Comparison of ENCODE assay signal across 29 cellular contexts in the genomic region with DNA sequence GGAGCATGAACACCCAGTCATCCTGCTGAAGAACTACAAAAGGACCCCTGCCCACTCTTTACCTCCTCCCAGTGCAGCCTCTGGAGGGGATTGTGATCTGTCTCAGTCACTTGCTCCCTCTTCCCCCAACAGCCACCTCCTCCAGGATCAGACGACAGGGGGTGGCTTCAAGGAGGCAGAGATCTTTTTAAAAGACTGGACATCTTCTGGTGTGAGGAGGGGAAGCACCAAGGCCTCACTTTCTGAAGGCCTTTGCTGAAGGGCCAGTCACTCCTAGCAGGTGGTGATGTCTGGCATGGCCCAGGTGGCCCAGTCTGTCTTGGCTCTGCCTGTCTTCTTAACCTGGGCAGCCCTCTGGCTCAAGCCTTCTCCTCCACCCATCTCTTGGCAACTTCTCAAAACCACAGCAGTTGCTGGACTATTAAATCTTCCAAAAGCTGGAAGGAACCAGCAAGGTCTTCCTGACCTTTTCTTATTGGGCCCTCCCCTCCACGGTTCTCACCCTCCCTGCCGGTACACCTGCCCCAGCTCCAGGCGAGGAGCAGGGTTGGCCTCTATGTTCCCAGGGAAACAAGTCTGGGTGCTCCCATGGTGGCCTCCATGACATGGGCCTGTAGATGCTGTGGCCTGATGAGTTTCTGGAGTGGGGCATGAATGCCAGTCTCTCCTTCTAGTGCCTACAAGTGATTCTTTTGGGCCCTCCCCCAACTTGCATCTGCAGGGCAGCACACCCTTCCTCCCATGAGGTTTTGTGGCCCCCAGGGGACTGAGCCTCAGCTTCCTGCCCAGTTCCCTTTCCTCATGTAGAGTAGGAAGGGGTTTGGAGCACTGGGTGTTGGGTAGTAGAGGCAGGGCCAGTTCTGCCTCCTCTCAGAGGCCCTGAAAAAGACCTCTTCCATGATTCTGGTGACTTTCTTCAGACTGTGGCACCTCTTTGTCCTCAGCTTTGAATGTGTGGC. TPM values are rescaled to one million over a fixed set of nuclear protein-coding genes. Genes with fewer than 3 reads are reported as not detected.
DNase-seq lines count a peak whose midpoint lies in the region; ATAC-seq, FAIRE-seq and TF ChIP-seq lines count a peak whose summit lies in the region.
"Had no signal": no experiment of that assay in that cellular context is flagged by ENCODE, and none has a peak within 500 bp of the region (broad histone marks: within the 10 kb centered on the region; RNA-seq: fewer than 3 reads in every experiment).

No MANE protein-coding gene starts in this region.

- in situ Hi-C loops in GM13976 (cut with MboI; ENCODE audit: low sequenced_read_pairs, unreplicated experiment) = no loop called here
- in situ Hi-C loops in HepG2 (cut with HindIII; ENCODE audit: extremely low pct_ligation_motif_present, low pct_unique_long_range_greater_than_20kb) = no loop called here
- in situ Hi-C loops in GM13977 (cut with MboI; ENCODE audit: low pct_unique_long_range_greater_than_20kb, low sequenced_read_pairs, unreplicated experiment) = no loop called here

- peaks cover 0 to 12% (median 0%) of the 10 kb centered on the region in 11 experiments; a peak in 1 of 22 replicates for H3K9me3 ChIP-seq in BLaER1 treated with 17β-estradiol and CSF1 and Interleukin-3, amounts not matched to agents 10 nM and 100 nM (replicated peaks in 1 of 11)
- H3K9me3 ChIP-seq in HepG2 (ENCODE audit: low read length) = no peaks in the 10 kb centered on the region
- H3K9me3 ChIP-seq: gastroesophageal sphincter, thoracic aorta had no signal

- no peak for FAIRE-seq in HepG2 (lab: Jason Lieb, UNC)
- FAIRE-seq: HTR-8/SVneo had no signal

- H3K36me3 ChIP-seq in BLaER1 treated with 17β-estradiol and CSF1 and Interleukin-3, amounts not matched to agents 10 nM and 100 nM = no peaks in the 10 kb centered on the region
- no peaks in the 10 kb centered on the region for H3K36me3 ChIP-seq in HepG2 (replicated peaks in 1 of 2; ENCODE audit: control insufficient read depth in 1 of 2, insufficient read depth in 2 of 2, low read length in 2 of 2)
- H3K36me3 ChIP-seq: gastroesophageal sphincter, thoracic aorta, WERI-Rb-1 had no signal

- no peak overlapping the region for H3K4me3 Mint-ChIP-seq in activated CD8-positive, alpha-beta memory T cell treated with anti-CD3 and anti-CD28 coated beads, Interleukin-2, amount 10 ng/mL, durations not matched to agents 7 days and 5 days
- H3K4me3 Mint-ChIP-seq: activated naive CD8-positive, alpha-beta T cell treated with anti-CD3 and anti-CD28 coated beads, Interleukin-2, amount 50 U/mL, for 24 hours; CD4-positive, CD25-positive, alpha-beta regulatory T cell; mesothelial cell of epicardium; naive thymus-derived CD4-positive, alpha-beta T cell; T-helper 2 cell treated with Interferon-gamma antibody and Interleukin-4, amounts not matched to agents 5 μg/mL and 100 μg/mL, for 36 hours had no signal

- no peaks in the 10 kb centered on the region for H3K79me2 ChIP-seq in HepG2 (ENCODE audit: insufficient read depth, low read length)

- TF ChIP-seq CTCF in GM13976 (IDR thresholded peaks at IDR 0.05; ENCODE audit: borderline replicate concordance, control extremely low read depth, extremely low read depth, insufficient read depth, missing control alignments) (no peak), HepG2 (CRISPR knock-in tag; IDR thresholded peaks at IDR 0.05) (no peak), GM13977 (IDR thresholded peaks at IDR 0.05; ENCODE audit: extremely low read depth, insufficient read depth, missing control alignments) (no peak)

- DNase-seq in GM13976 (ENCODE audit: low spot score) = peak; percentile 13
- DNase-seq in activated CD8-positive, alpha-beta memory T cell treated with anti-CD3 and anti-CD28 coated beads, Interleukin-2, amount 10 ng/mL, durations not matched to agents 7 days and 5 days = peak; percentile 15
- DNase-seq in myocyte (ENCODE audit: low read depth) = peak; percentile 76
- no peak for DNase-seq in HepG2 (ENCODE audit: low spot score)
- DNase-seq in GM13977 (ENCODE audit: low spot score) = no peak
- DNase-seq in NCI-H510A (lab: John Stamatoyannopoulos, UW) = no peak
- DNase-seq in NCI-H2029 (lab: John Stamatoyannopoulos, UW) = no peak
- DNase-seq: activated CD4-positive, alpha-beta T cell treated with anti-CD3 and anti-CD28 coated beads, Interleukin-2, amount 50 U/mL, for 1 hour; activated naive CD8-positive, alpha-beta T cell treated with anti-CD3 and anti-CD28 coated beads, Interleukin-2, amount 50 U/mL, for 24 hours; activated T-cell treated with anti-CD3 and anti-CD28 coated beads, Interleukin-2, amount 50 U/mL, for 1 hour; CD4-positive, CD25-positive, alpha-beta regulatory T cell; central memory CD4-positive, alpha-beta T cell; EL; HCEC 1CT; hippocampal formation; KBM-7; naive thymus-derived CD4-positive, alpha-beta T cell; NCI-H146; occipital lobe; stimulated activated naive CD8-positive, alpha-beta T cell treated with anti-CD3 and anti-CD28 coated beads, Interleukin-15, Interleukin-2, amounts not matched to agents 100 U/mL and 50 U/mL, for 24 hours; WERI-Rb-1 had no signal

- TF ChIP-seq EP300 in HepG2 (IDR thresholded peaks at IDR 0.05; ENCODE audit: low read depth in 2 of 2, low read length in 2 of 2) (no peak), HepG2 (CRISPR knock-in tag; IDR thresholded peaks at IDR 0.05; ENCODE audit: borderline replicate concordance) (no peak)

- H3K27ac ChIP-seq in BLaER1 treated with 17β-estradiol and CSF1 and Interleukin-3, amounts not matched to agents 10 nM and 100 nM = peak overlapping the region in 7 of 11 experiments; percentile 2 to 57 (median 45); a peak in 11 of 22 replicates
- H3K27ac ChIP-seq in HepG2 (ENCODE audit: extremely low read length, insufficient read depth, low read length) = no peak overlapping the region
- H3K27ac ChIP-seq: gastroesophageal sphincter, thoracic aorta, WERI-Rb-1 had no signal

- peaks cover 14 to 64% (median 47%) of the 10 kb centered on the region in 10 experiments for H3K4me1 ChIP-seq in BLaER1 treated with 17β-estradiol and CSF1 and Interleukin-3, amounts not matched to agents 10 nM and 100 nM
- H3K4me1 ChIP-seq in HepG2 (ENCODE audit: insufficient read depth, low read length) = peaks cover 8% of the 10 kb centered on the region
- H3K4me1 ChIP-seq: gastroesophageal sphincter had no signal

- H3K27ac Mint-ChIP-seq in activated CD8-positive, alpha-beta memory T cell treated with anti-CD3 and anti-CD28 coated beads, Interleukin-2, amount 10 ng/mL, durations not matched to agents 7 days and 5 days = no peak overlapping the region
- H3K27ac Mint-ChIP-seq: activated naive CD8-positive, alpha-beta T cell treated with anti-CD3 and anti-CD28 coated beads, Interleukin-2, amount 50 U/mL, for 24 hours; mesothelial cell of epicardium; naive thymus-derived CD4-positive, alpha-beta T cell; T-helper 2 cell treated with Interferon-gamma antibody and Interleukin-4, amounts not matched to agents 5 μg/mL and 100 μg/mL, for 36 hours had no signal

- H3K27me3 ChIP-seq in BLaER1 treated with 17β-estradiol and CSF1 and Interleukin-3, amounts not matched to agents 10 nM and 100 nM = no peaks in the 10 kb centered on the region
- no peaks in the 10 kb centered on the region for H3K27me3 ChIP-seq in HepG2 (ENCODE audit: control insufficient read depth in 1 of 2, insufficient read depth in 2 of 2, low read length in 2 of 2)

- H2AFZ ChIP-seq in HepG2 (ENCODE audit: low read length) = no peak overlapping the region

- peaks cover 12% of the 10 kb centered on the region for H3K27me3 Mint-ChIP-seq in activated CD8-positive, alpha-beta memory T cell treated with anti-CD3 and anti-CD28 coated beads, Interleukin-2, amount 10 ng/mL, durations not matched to agents 7 days and 5 days

- intact Hi-C loops in HepG2 (cut with micrococcal nuclease; ENCODE audit: unreplicated experiment) = no loop called here

- no peak for TF ChIP-seq POLR2A in HepG2 (IDR thresholded peaks at IDR 0.05; ENCODE audit: insufficient read depth in 1 of 2, low read depth in 2 of 2, low read length in 2 of 2)

- no peaks in the 10 kb centered on the region for H4K20me1 ChIP-seq in BLaER1 treated with 17β-estradiol and CSF1 and Interleukin-3, amounts not matched to agents 10 nM and 100 nM
- H4K20me1 ChIP-seq in HepG2 (ENCODE audit: insufficient read depth, low read length) = no peaks in the 10 kb centered on the region

- H3K36me3 Mint-ChIP-seq in activated CD8-positive, alpha-beta memory T cell treated with anti-CD3 and anti-CD28 coated beads, Interleukin-2, amount 10 ng/mL, durations not matched to agents 7 days and 5 days = no peaks in the 10 kb centered on the region
- H3K36me3 Mint-ChIP-seq: CD4-positive, CD25-positive, alpha-beta regulatory T cell; mesothelial cell of epicardium; naive thymus-derived CD4-positive, alpha-beta T cell had no signal

- POLR2A ChIA-PET in HepG2 (lab: Yijun Ruan, JAX) = no interaction called here

- H3K4me1 Mint-ChIP-seq in activated CD8-positive, alpha-beta memory T cell treated with anti-CD3 and anti-CD28 coated beads, Interleukin-2, amount 10 ng/mL, durations not matched to agents 7 days and 5 days = peaks cover 4% of the 10 kb centered on the region
- H3K4me1 Mint-ChIP-seq: activated naive CD8-positive, alpha-beta T cell treated with anti-CD3 and anti-CD28 coated beads, Interleukin-2, amount 50 U/mL, for 24 hours; CD4-positive, CD25-positive, alpha-beta regulatory T cell had no signal

- CTCF ChIA-PET in activated CD8-positive, alpha-beta memory T cell treated with anti-CD3 and anti-CD28 coated beads, Interleukin-2, amount 10 ng/mL, durations not matched to agents 7 days and 5 days (lab: Charles Lee) = interaction anchor here (1.6 kb wide), 1 partner anchor 16 kb away, joined by 3 read pairs; no protein-coding TSS in a partner anchor
- CTCF ChIA-PET in HepG2 (lab: Yijun Ruan, JAX; ENCODE audit: low intra/inter-chr PET ratio, low total read pairs) = no interaction called here

- ATAC-seq in activated CD8-positive, alpha-beta memory T cell treated with anti-CD3 and anti-CD28 coated beads, Interleukin-2, amount 10 ng/mL, durations not matched to agents 7 days and 5 days = no peak
- ATAC-seq in HepG2 = no peak
- ATAC-seq: activated naive CD8-positive, alpha-beta T cell treated with anti-CD3 and anti-CD28 coated beads, Interleukin-2, amount 50 U/mL, for 24 hours; gastroesophageal sphincter; naive thymus-derived CD4-positive, alpha-beta T cell; stimulated activated naive CD8-positive, alpha-beta T cell treated with anti-CD3 and anti-CD28 coated beads, Interleukin-15, Interleukin-2, amounts not matched to agents 100 U/mL and 50 U/mL, for 24 hours had no signal

- 88% methylated on average over 4 of the region's 4 CpGs for WGBS in HepG2 (ENCODE audit: low lambda C conversion rate)

- no peaks in the 10 kb centered on the region for H3K9me3 Mint-ChIP-seq in activated CD8-positive, alpha-beta memory T cell treated with anti-CD3 and anti-CD28 coated beads, Interleukin-2, amount 10 ng/mL, durations not matched to agents 7 days and 5 days (ENCODE audit: low read depth)
- H3K9me3 Mint-ChIP-seq: activated naive CD8-positive, alpha-beta T cell treated with anti-CD3 and anti-CD28 coated beads, Interleukin-2, amount 50 U/mL, for 24 hours; mesothelial cell of epicardium; T-helper 2 cell treated with Interferon-gamma antibody and Interleukin-4, amounts not matched to agents 5 μg/mL and 100 μg/mL, for 36 hours had no signal

- H3K4me2 ChIP-seq in BLaER1 treated with 17β-estradiol and CSF1 and Interleukin-3, amounts not matched to agents 10 nM and 100 nM = peak overlapping the region; percentile 41 to 96 (median 88)
- no peak overlapping the region for H3K4me2 ChIP-seq in HepG2 (ENCODE audit: low read depth, low read length)

- peak overlapping the region in 6 of 10 experiments; percentile 6 to 39 (median 31); a peak in 7 of 20 replicates for H3K4me3 ChIP-seq in BLaER1 treated with 17β-estradiol and CSF1 and Interleukin-3, amounts not matched to agents 10 nM and 100 nM
- H3K4me3 ChIP-seq in HepG2 (replicated peaks in 1 of 3; ENCODE audit: insufficient read depth in 1 of 3, low read depth in 2 of 3, low read length in 3 of 3) = no peak overlapping the region
- H3K4me3 ChIP-seq: gastroesophageal sphincter, thoracic aorta had no signal

- peak overlapping the region in 2 of 11 experiments; percentile 14 to 17; a peak in 1 of 22 replicates for H3K9ac ChIP-seq in BLaER1 treated with 17β-estradiol and CSF1 and Interleukin-3, amounts not matched to agents 10 nM and 100 nM
- no peak overlapping the region for H3K9ac ChIP-seq in HepG2 (ENCODE audit: insufficient read depth, low read depth, low read length)

- BruUV-seq in HepG2 (replicated peaks; lab: Mats Ljungman, UMichigan) = no TSS peak

- TF ChIP-seq RAD21 in HepG2 (CRISPR knock-in tag; IDR thresholded peaks at IDR 0.05) = no peak

RNA-seq across cellular contexts. Expression of a gene that starts 5.0 kb away (rescaled TPM):
- not detected for total RNA-seq in activated CD8-positive, alpha-beta memory T cell treated with anti-CD3 and anti-CD28 coated beads, Interleukin-2, amount 10 ng/mL, durations not matched to agents 7 days and 5 days
- total RNA-seq in myocyte (1.7 and 3.8 TPM in 2 replicates), HepG2 (2016; rRNA removed; fragmentation: Illumina TruSeq; extraction: Trizol) (0.58 TPM in 1 of 2 replicates, not detected in the other)
- 2.1 TPM for polyA plus RNA-seq in myocyte (2012)
- total RNA-seq in HepG2 (2016; cell fraction: cytosol; rRNA removed; fragmentation: Illumina TruSeq; extraction: Trizol; ENCODE audit: low read depth) = not detected in 2 replicates
- 0.37 and 1.5 TPM in 2 replicates for total RNA-seq in HepG2 (2016; cell fraction: insoluble cytoplasmic fraction; rRNA removed; fragmentation: Illumina TruSeq; extraction: Trizol)
- not detected in 2 replicates for total RNA-seq in HepG2 (2016; cell fraction: membrane; rRNA removed; fragmentation: Illumina TruSeq; extraction: Trizol)
- total RNA-seq in HepG2 (2016; cell fraction: nucleus; rRNA removed; fragmentation: Illumina TruSeq; extraction: Trizol) = 2.3 and 2.4 TPM in 2 replicates
- polyA plus RNA-seq in HepG2 (2011; rRNA removed) = 1.6 and 1.8 TPM in 2 replicates
- polyA plus RNA-seq in HepG2 (2011; cell fraction: cytosol; rRNA removed) = 0.21 and 0.30 TPM in 2 replicates
- polyA plus RNA-seq in HepG2 (2011; cell fraction: nucleus; rRNA removed) = 24.4 and 25.8 TPM in 2 replicates
- polyA plus RNA-seq in HepG2 (2012) = 1.7 and 2.1 TPM in 2 replicates
- 0.07 and 0.08 TPM in 2 replicates for polyA plus RNA-seq in HepG2 (2016; cell fraction: cytosol; fragmentation: Illumina TruSeq; extraction: Trizol; ENCODE audit: low read depth)
- polyA plus RNA-seq in HepG2 (2016; cell fraction: insoluble cytoplasmic fraction; fragmentation: Illumina TruSeq; extraction: Trizol; ENCODE audit: low read depth) = 0.31 TPM in 1 of 2 replicates, not detected in the other
- 0.12 TPM in 1 of 2 replicates, not detected in the other for polyA plus RNA-seq in HepG2 (2016; cell fraction: membrane; fragmentation: Illumina TruSeq; extraction: Trizol; ENCODE audit: low read depth)
- polyA plus RNA-seq in HepG2 (2016; cell fraction: nucleus; fragmentation: Illumina TruSeq; extraction: Trizol; ENCODE audit: insufficient read depth, low read depth) = 7.8 and 11.0 TPM in 2 replicates
- polyA minus RNA-seq in HepG2 (2011; rRNA and poly(A)+ RNA removed; ENCODE audit: low replicate concordance) = 0.18 TPM in 1 of 2 replicates, not detected in the other
- polyA minus RNA-seq in HepG2 (2011; cell fraction: cytosol; rRNA and poly(A)+ RNA removed) = not detected in 2 replicates
- 1.5 and 3.5 TPM in 2 replicates for polyA minus RNA-seq in HepG2 (2011; cell fraction: nucleus; rRNA and poly(A)+ RNA removed)
- total RNA-seq: CD4-positive, CD25-positive, alpha-beta regulatory T cell; dermis microvascular lymphatic vessel endothelial cell; mesothelial cell of epicardium; naive thymus-derived CD4-positive, alpha-beta T cell; occipital lobe had no signal
- polyA plus RNA-seq: CD4-positive, CD25-positive, alpha-beta regulatory T cell; naive thymus-derived CD4-positive, alpha-beta T cell had no signal

RNA-seq across cellular contexts. Expression of a gene that starts 30.3 kb away (rescaled TPM):
- not detected for total RNA-seq in activated CD8-positive, alpha-beta memory T cell treated with anti-CD3 and anti-CD28 coated beads, Interleukin-2, amount 10 ng/mL, durations not matched to agents 7 days and 5 days
- 16.4 and 24.0 TPM in 2 replicates for total RNA-seq in myocyte
- polyA plus RNA-seq in myocyte (2012) = 8.3 TPM
- total RNA-seq in HepG2 (2016; rRNA removed; fragmentation: Illumina TruSeq; extraction: Trizol) = 3.9 and 4.1 TPM in 2 replicates
- total RNA-seq in HepG2 (2016; cell fraction: cytosol; rRNA removed; fragmentation: Illumina TruSeq; extraction: Trizol; ENCODE audit: low read depth) = 3.0 and 3.9 TPM in 2 replicates
- 3.6 and 4.7 TPM in 2 replicates for total RNA-seq in HepG2 (2016; cell fraction: insoluble cytoplasmic fraction; rRNA removed; fragmentation: Illumina TruSeq; extraction: Trizol)
- 3.2 and 4.6 TPM in 2 replicates for total RNA-seq in HepG2 (2016; cell fraction: membrane; rRNA removed; fragmentation: Illumina TruSeq; extraction: Trizol)
- 2.9 and 3.6 TPM in 2 replicates for total RNA-seq in HepG2 (2016; cell fraction: nucleus; rRNA removed; fragmentation: Illumina TruSeq; extraction: Trizol)
- 2.1 and 3.0 TPM in 2 replicates for polyA plus RNA-seq in HepG2 (2011; rRNA removed)
- 0.96 and 1.5 TPM in 2 replicates for polyA plus RNA-seq in HepG2 (2011; cell fraction: cytosol; rRNA removed)
- polyA plus RNA-seq in HepG2 (2011; cell fraction: nucleus; rRNA removed) = 12.7 and 15.3 TPM in 2 replicates
- 1.0 and 1.3 TPM in 2 replicates for polyA plus RNA-seq in HepG2 (2012)
- 4.8 and 4.9 TPM in 2 replicates for polyA plus RNA-seq in HepG2 (2016; cell fraction: cytosol; fragmentation: Illumina TruSeq; extraction: Trizol; ENCODE audit: low read depth)
- 4.6 and 5.5 TPM in 2 replicates for polyA plus RNA-seq in HepG2 (2016; cell fraction: insoluble cytoplasmic fraction; fragmentation: Illumina TruSeq; extraction: Trizol; ENCODE audit: low read depth)
- polyA plus RNA-seq in HepG2 (2016; cell fraction: membrane; fragmentation: Illumina TruSeq; extraction: Trizol; ENCODE audit: low read depth) = 4.6 and 5.0 TPM in 2 replicates
- 6.7 and 8.7 TPM in 2 replicates for polyA plus RNA-seq in HepG2 (2016; cell fraction: nucleus; fragmentation: Illumina TruSeq; extraction: Trizol; ENCODE audit: insufficient read depth, low read depth)
- polyA minus RNA-seq in HepG2 (2011; rRNA and poly(A)+ RNA removed; ENCODE audit: low replicate concordance) = 1.1 TPM in 1 of 2 replicates, not detected in the other
- polyA minus RNA-seq in HepG2 (2011; cell fraction: cytosol; rRNA and poly(A)+ RNA removed) = 0.59 and 1.1 TPM in 2 replicates
- polyA minus RNA-seq in HepG2 (2011; cell fraction: nucleus; rRNA and poly(A)+ RNA removed) = 3.0 and 3.3 TPM in 2 replicates
- total RNA-seq: CD4-positive, CD25-positive, alpha-beta regulatory T cell; dermis microvascular lymphatic vessel endothelial cell; naive thymus-derived CD4-positive, alpha-beta T cell had no signal
- polyA plus RNA-seq: CD4-positive, CD25-positive, alpha-beta regulatory T cell; naive thymus-derived CD4-positive, alpha-beta T cell had no signal

RNA-seq across cellular contexts. Expression of a gene that starts 47.8 kb away (rescaled TPM):
- total RNA-seq in activated CD8-positive, alpha-beta memory T cell treated with anti-CD3 and anti-CD28 coated beads, Interleukin-2, amount 10 ng/mL, durations not matched to agents 7 days and 5 days = not detected
- total RNA-seq in myocyte (1.5 TPM in 1 of 2 replicates, not detected in the other), HepG2 (2016; rRNA removed; fragmentation: Illumina TruSeq; extraction: Trizol) (not detected in 2 replicates)
- polyA plus RNA-seq in myocyte (2012) = 0.53 TPM
- total RNA-seq in HepG2 (2016; cell fraction: cytosol; rRNA removed; fragmentation: Illumina TruSeq; extraction: Trizol; ENCODE audit: low read depth) = not detected in 2 replicates
- 0.09 TPM in 1 of 2 replicates, not detected in the other for total RNA-seq in HepG2 (2016; cell fraction: insoluble cytoplasmic fraction; rRNA removed; fragmentation: Illumina TruSeq; extraction: Trizol)
- not detected in 2 replicates for total RNA-seq in HepG2 (2016; cell fraction: membrane; rRNA removed; fragmentation: Illumina TruSeq; extraction: Trizol)
- total RNA-seq in HepG2 (2016; cell fraction: nucleus; rRNA removed; fragmentation: Illumina TruSeq; extraction: Trizol) = 0.66 TPM in 1 of 2 replicates, not detected in the other
- polyA plus RNA-seq in HepG2 (2011; rRNA removed) = 0.12 and 0.15 TPM in 2 replicates
- polyA plus RNA-seq in HepG2 (2011; cell fraction: cytosol; rRNA removed) = 0.25 TPM in 1 of 2 replicates, not detected in the other
- polyA plus RNA-seq in HepG2 (2011; cell fraction: nucleus; rRNA removed) = 0.14 and 0.62 TPM in 2 replicates
- polyA plus RNA-seq in HepG2 (2012) = 0.08 TPM in 1 of 2 replicates, not detected in the other
- polyA plus RNA-seq in HepG2 (2016; cell fraction: cytosol; fragmentation: Illumina TruSeq; extraction: Trizol; ENCODE audit: low read depth) = 0.08 and 0.27 TPM in 2 replicates
- polyA plus RNA-seq in HepG2 (2016; cell fraction: insoluble cytoplasmic fraction; fragmentation: Illumina TruSeq; extraction: Trizol; ENCODE audit: low read depth) = not detected in 2 replicates
- polyA plus RNA-seq in HepG2 (2016; cell fraction: membrane; fragmentation: Illumina TruSeq; extraction: Trizol; ENCODE audit: low read depth) = 0.20 and 0.53 TPM in 2 replicates
- 0.42 and 0.69 TPM in 2 replicates for polyA plus RNA-seq in HepG2 (2016; cell fraction: nucleus; fragmentation: Illumina TruSeq; extraction: Trizol; ENCODE audit: insufficient read depth, low read depth)
- not detected in 2 replicates for polyA minus RNA-seq in HepG2 (2011; rRNA and poly(A)+ RNA removed; ENCODE audit: low replicate concordance)
- not detected in 2 replicates for polyA minus RNA-seq in HepG2 (2011; cell fraction: cytosol; rRNA and poly(A)+ RNA removed)
- not detected in 2 replicates for polyA minus RNA-seq in HepG2 (2011; cell fraction: nucleus; rRNA and poly(A)+ RNA removed)
- total RNA-seq: NCI-H460 had no signal
- polyA plus RNA-seq: naive thymus-derived CD4-positive, alpha-beta T cell had no signal

Comparison
In these comparisons a context has a peak if more than half of its experiments do, and no peak if none do; other contexts are left out.
1. H3K4me3 ChIP-seq: peak in BLaER1 treated with 17β-estradiol and CSF1 and Interleukin-3, amounts not matched to agents 10 nM and 100 nM (6 of 10); none in HepG2 (0 of 3).
2. DNase-seq: peak in GM13976 (single experiment), activated CD8-positive, alpha-beta memory T cell treated with anti-CD3 and anti-CD28 coated beads, Interleukin-2, amount 10 ng/mL, durations not matched to agents 7 days and 5 days (single experiment) and myocyte (single experiment); none in HepG2 (single experiment), GM13977 (single experiment), NCI-H510A (single experiment) and NCI-H2029 (single experiment).